In the genomic region with DNA sequence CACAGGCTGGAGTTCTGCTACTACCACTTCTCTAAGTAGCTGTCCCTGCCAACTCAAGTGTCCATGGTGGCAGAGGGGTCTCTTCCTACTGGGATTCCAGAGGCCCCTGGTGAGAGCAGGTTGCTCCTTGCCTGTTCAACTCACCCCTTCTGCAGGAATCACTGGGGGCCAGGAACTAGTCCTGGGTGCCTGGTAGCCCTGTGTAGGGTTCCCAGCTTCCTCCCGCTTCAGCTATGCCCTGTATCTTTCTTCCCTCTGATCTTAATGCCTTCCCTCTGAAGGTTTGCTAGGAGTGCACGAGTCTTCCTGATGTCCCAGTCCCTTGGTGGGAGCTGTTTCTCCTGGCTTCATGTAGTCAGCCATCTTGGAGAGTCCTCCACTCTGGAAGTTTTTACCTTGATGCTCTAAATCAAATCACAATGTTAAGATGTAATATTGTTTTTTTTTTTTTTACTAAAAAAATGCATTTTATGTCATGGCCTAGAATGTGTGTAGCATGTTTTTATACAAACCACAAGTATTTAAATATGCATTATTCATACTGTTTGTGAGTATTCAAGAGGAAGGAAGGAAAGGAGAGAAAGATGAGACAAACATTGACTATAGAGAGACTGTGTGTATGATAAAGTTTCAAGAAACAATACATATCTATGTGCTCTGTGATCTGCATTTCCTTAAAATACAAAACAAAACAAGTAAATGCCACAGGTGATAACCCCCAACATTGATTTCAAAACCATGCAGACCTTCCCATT, we compare ENCODE assay signal across 26 cellular contexts. TPM values are rescaled to one million over a fixed set of nuclear protein-coding genes. Genes with fewer than 3 reads are reported as not detected.
DNase-seq lines count a peak whose midpoint lies in the region; ATAC-seq, FAIRE-seq and TF ChIP-seq lines count a peak whose summit lies in the region.
"Had no signal": no experiment of that assay in that cellular context is flagged by ENCODE, and none has a peak within 500 bp of the region (broad histone marks: within the 10 kb centered on the region; RNA-seq: fewer than 3 reads in every experiment).

No MANE protein-coding gene starts in this region.

- H3K4me1 ChIP-seq in H9 (ENCODE audit: insufficient read depth, low read length) (no peaks in the 10 kb centered on the region), pancreas (peaks cover 0 to 12% (median 0%) of the 10 kb centered on the region in 3 donors)

- H3K9me3 ChIP-seq in H9 (ENCODE audit: control insufficient read depth, low read depth, low read length) (no peaks in the 10 kb centered on the region), pancreas (no peaks in the 10 kb centered on the region), MG63 (peaks cover 16% of the 10 kb centered on the region)
- H3K9me3 ChIP-seq: vagina had no signal

- H3K56ac ChIP-seq in H9 (ENCODE audit: insufficient read length, low read depth, low read length) = no peak overlapping the region

- H3K9ac ChIP-seq in H9 (ENCODE audit: extremely low read depth, insufficient read length, low read length) = no peak overlapping the region

- H3K4me2 ChIP-seq in H9 (ENCODE audit: insufficient read depth, insufficient read length, low read length) = no peak overlapping the region

- H3K79me1 ChIP-seq in H9 (ENCODE audit: insufficient read depth, low read depth, low read length, poor library complexity, severe bottlenecking) = peaks cover 8% of the 10 kb centered on the region

- no peaks in the 10 kb centered on the region for H4K20me1 ChIP-seq in H9 (ENCODE audit: control insufficient read depth, insufficient read depth, insufficient read length)

- no peak overlapping the region for H3K4me3 Mint-ChIP-seq in H9
- no peak overlapping the region for H3K4me3 Mint-ChIP-seq in dendritic cell treated with granulocyte-macrophage colony-stimulating factor and Interleukin-4, amounts not matched to agents 40 ng/mL and 50 ng/mL, for 4 days
- no peak overlapping the region for H3K4me3 Mint-ChIP-seq in osteocyte (ENCODE audit: unreplicated experiment)
- H3K4me3 Mint-ChIP-seq: memory B cell; stimulated activated memory B cell treated with anti-CD40 and anti-IgM and Interleukin-4, amounts not matched to agents 10 μg/mL and 1 μg/mL and 100 μg/mL, for 72 hours had no signal

- H2AK5ac ChIP-seq in H9 (ENCODE audit: insufficient read length, low read length) = no peak overlapping the region

- no peak overlapping the region for H4K5ac ChIP-seq in H9 (ENCODE audit: insufficient read length, low read depth, low read length)

- H4K8ac ChIP-seq in H9 (replicated peaks; ENCODE audit: insufficient read length, low read depth, low read length) = no peak overlapping the region

- DNase-seq in EH (ENCODE audit: low read depth) (peak; percentile 48), H9 (no peak), osteocyte (ENCODE audit: extremely low spot score, unreplicated experiment) (no peak), pancreas (no peak), MG63 (no peak)
- DNase-seq: activated naive CD4-positive, alpha-beta T cell treated with Interleukin-2 at 50 U/mL for 16 hours; activated T-cell treated with anti-CD3 and anti-CD28 coated beads, Interleukin-2, amount 50 U/mL, for 48 hours; adrenal gland; dermis blood vessel endothelial cell; MM.1S; NCI-H1417; NCI-H2081 treated with DMSO at 0.1 percent for 48 hours; nucleus accumbens; OCI-M1; SIG-M5; spleen; stimulated activated CD4-positive, alpha-beta T cell treated with anti-CD3 and anti-CD28 coated beads, Interleukin-4, amount 100 ng/mL, for 1 hour had no signal

- H2AFZ ChIP-seq in H9 (ENCODE audit: low read length) = no peak overlapping the region

- H3K79me2 ChIP-seq in H9 (ENCODE audit: insufficient read depth, low read length) = peaks cover 9% of the 10 kb centered on the region; the same call in 1 of the 2 replicates

- H3K27me3 Mint-ChIP-seq in H9 (ENCODE audit: low read depth) (no peaks in the 10 kb centered on the region), osteocyte (ENCODE audit: unreplicated experiment) (no peaks in the 10 kb centered on the region)
- H3K27me3 Mint-ChIP-seq in dendritic cell treated with granulocyte-macrophage colony-stimulating factor and Interleukin-4, amounts not matched to agents 40 ng/mL and 50 ng/mL, for 4 days = no peaks in the 10 kb centered on the region
- H3K27me3 Mint-ChIP-seq: memory B cell; stimulated activated memory B cell treated with anti-CD40 and anti-IgM and Interleukin-4, amounts not matched to agents 10 μg/mL and 1 μg/mL and 100 μg/mL, for 72 hours had no signal

- H3T11ph ChIP-seq in H9 (ENCODE audit: low read length) = no peak overlapping the region

- no peak overlapping the region for H3K4ac ChIP-seq in H9 (ENCODE audit: low read depth, low read length)

- H2BK15ac ChIP-seq in H9 (ENCODE audit: low read depth, low read length) = no peak overlapping the region

- H3K27me3 ChIP-seq in H9 (ENCODE audit: insufficient read depth, low read length) = no peaks in the 10 kb centered on the region
- H3K27me3 ChIP-seq in pancreas = no peaks in the 10 kb centered on the region
- no peaks in the 10 kb centered on the region for H3K27me3 ChIP-seq in MG63
- H3K27me3 ChIP-seq: adrenal gland, breast epithelium, spleen, vagina had no signal

- TF ChIP-seq CTCF in H9 (conservative IDR thresholded peaks at IDR 0.05) = no peak
- TF ChIP-seq CTCF in osteocyte (IDR thresholded peaks at IDR 0.05) = no peak
- no peak for TF ChIP-seq CTCF in pancreas (IDR thresholded peaks at IDR 0.05)

- H3K14ac ChIP-seq in H9 (ENCODE audit: insufficient read depth, low read length) = no peak overlapping the region

- H3K4me3 ChIP-seq in pancreas (no peak overlapping the region), MG63 (no peak overlapping the region)
- H3K4me3 ChIP-seq: adrenal gland, breast epithelium, K562, spleen, vagina had no signal

- H3K4me1 Mint-ChIP-seq in H9 (peaks cover 3 to 8% of the 10 kb centered on the region in 2 experiments; a peak in 3 of 4 replicates), osteocyte (ENCODE audit: unreplicated experiment) (peaks cover 47% of the 10 kb centered on the region)
- peaks cover 23% of the 10 kb centered on the region for H3K4me1 Mint-ChIP-seq in dendritic cell treated with granulocyte-macrophage colony-stimulating factor and Interleukin-4, amounts not matched to agents 40 ng/mL and 50 ng/mL, for 4 days (ENCODE audit: low read depth)

- H2BK120ac ChIP-seq in H9 (ENCODE audit: low read depth, low read length, poor library complexity, severe bottlenecking) = no peak overlapping the region

- H3K18ac ChIP-seq in H9 (ENCODE audit: insufficient read length, low read depth, low read length) = no peak overlapping the region

- H3K27ac ChIP-seq in H9 (ENCODE audit: insufficient read length, low read depth, low read length) (no peak overlapping the region), pancreas (no peak overlapping the region)
- H3K27ac ChIP-seq: adrenal gland, spleen, vagina had no signal

- H3K36me3 ChIP-seq in pancreas (no peaks in the 10 kb centered on the region), MG63 (peaks cover 4% of the 10 kb centered on the region; the same call in 1 of the 2 replicates)
- H3K36me3 ChIP-seq: adrenal gland, breast epithelium, spleen, vagina had no signal

- no peak for FAIRE-seq in pancreas (lab: Jason Lieb, UNC)
- FAIRE-seq: D721Med, GM19239, K562 had no signal

- no peak overlapping the region for H2BK12ac ChIP-seq in H9 (ENCODE audit: insufficient read length, low read depth, low read length)

- H3K23me2 ChIP-seq in H9 (ENCODE audit: insufficient read length, low read depth, low read length, poor library complexity, severe bottlenecking) = no peaks in the 10 kb centered on the region

- H2BK20ac ChIP-seq in H9 (ENCODE audit: low read depth, low read length, poor library complexity, severe bottlenecking) = no peak overlapping the region

- H3K27ac Mint-ChIP-seq in H9 (peak overlapping the region in 2 of 3 experiments; percentile 40 to 59; a peak in 2 of 7 replicates), osteocyte (ENCODE audit: unreplicated experiment) (peak overlapping the region; percentile 83)
- H3K27ac Mint-ChIP-seq in dendritic cell treated with granulocyte-macrophage colony-stimulating factor and Interleukin-4, amounts not matched to agents 40 ng/mL and 50 ng/mL, for 4 days = peak overlapping the region; percentile 21
- H3K27ac Mint-ChIP-seq: memory B cell; stimulated activated memory B cell treated with anti-CD40 and anti-IgM and Interleukin-4, amounts not matched to agents 10 μg/mL and 1 μg/mL and 100 μg/mL, for 72 hours had no signal

- WGBS in H9 (ENCODE audit: extremely low coverage, insufficient read length, low lambda C conversion rate) = no CpG with 5 or more reads among the region's 2 CpGs
- WGBS in pancreas, 2 donors = 91 to 97% methylated on average over 2 of the region's 2 CpGs

- no peak overlapping the region for H2BK5ac ChIP-seq in H9 (ENCODE audit: insufficient read length, low read length)

- intact Hi-C loops in dendritic cell treated with granulocyte-macrophage colony-stimulating factor and Interleukin-4, amounts not matched to agents 40 ng/mL and 50 ng/mL, for 4 days (cut with micrococcal nuclease) = no loop called here
- intact Hi-C loops in pancreas (cut with DNase I) = no loop called here

- H3K36me3 Mint-ChIP-seq in H9 (ENCODE audit: insufficient read depth in 1 of 3, low read depth in 3 of 3) = peaks cover 0 to 27% (median 9%) of the 10 kb centered on the region in 3 experiments; a peak in 5 of 7 replicates
- H3K36me3 Mint-ChIP-seq in dendritic cell treated with granulocyte-macrophage colony-stimulating factor and Interleukin-4, amounts not matched to agents 40 ng/mL and 50 ng/mL, for 4 days (ENCODE audit: low read depth) = peaks cover 17% of the 10 kb centered on the region
- peaks cover 26% of the 10 kb centered on the region for H3K36me3 Mint-ChIP-seq in osteocyte (ENCODE audit: unreplicated experiment)

- no peak overlapping the region for H4K91ac ChIP-seq in H9 (ENCODE audit: insufficient read length, low read depth, low read length)

- ATAC-seq in pancreas = no peak
- ATAC-seq in GM18909 (IDR thresholded peaks at IDR 0.05; ENCODE audit: poor library complexity, unreplicated experiment) = no peak
- ATAC-seq: K562; stimulated activated memory B cell treated with anti-CD40 and anti-IgM and Interleukin-4, amounts not matched to agents 10 μg/mL and 1 μg/mL and 100 μg/mL, for 72 hours had no signal

- H3K9me3 Mint-ChIP-seq in H9 = peaks cover 23% of the 10 kb centered on the region in 2 experiments
- peaks cover 36% of the 10 kb centered on the region for H3K9me3 Mint-ChIP-seq in dendritic cell treated with granulocyte-macrophage colony-stimulating factor and Interleukin-4, amounts not matched to agents 40 ng/mL and 50 ng/mL, for 4 days
- H3K9me3 Mint-ChIP-seq in osteocyte (ENCODE audit: unreplicated experiment) = peaks cover 27% of the 10 kb centered on the region

- H3K23ac ChIP-seq in H9 (ENCODE audit: insufficient read length, low read depth, low read length) = no peak overlapping the region

RNA-seq across cellular contexts. Expression of gene FRS2, which starts 54.7 kb away (rescaled TPM):
- total RNA-seq in H9 (2021) = 30.6 and 33.7 TPM in 2 replicates
- total RNA-seq in osteocyte = 45.5 and 48.0 TPM in 2 replicates
- total RNA-seq in pancreas = 10 to 100 TPM in 5 of 6 donors, 1 to 10 TPM in 1; 7.9 to 23.2 (median 13.1) TPM
- 1 to 10 TPM; 2.5 to 5.3 TPM for polyA plus RNA-seq in pancreas
- total RNA-seq in MG63 (2014; rRNA removed; shearing (Covaris generic); ENCODE audit: low replicate concordance) = 23.0 and 24.8 TPM in 2 replicates

Comparison
In these comparisons a context has a peak if more than half of its experiments do, and no peak if none do; other contexts are left out.
1. H3K27ac Mint-ChIP-seq: peak in every context shown above with its lines; median percentile 83 in osteocyte; 50 in H9; 21 in dendritic cell treated with granulocyte-macrophage colony-stimulating factor and Interleukin-4, amounts not matched to agents 40 ng/mL and 50 ng/mL, for 4 days.